In genomic region chr16:2799852-2800226, GRCh38 we compare ENCODE assay signal across 19 cellular contexts. TPM values are rescaled to one million over a fixed set of nuclear protein-coding genes. Genes with fewer than 3 reads are reported as not detected.
A peak's percentile ranks its signal among the peaks of the same experiment; 100 is the strongest.
DNase-seq lines count a peak whose midpoint lies in the region; ATAC-seq, FAIRE-seq and TF ChIP-seq lines count a peak whose summit lies in the region.
"Had no signal": no experiment of that assay in that cellular context is flagged by ENCODE, and none has a peak within 500 bp of the region (broad histone marks: within the 10 kb centered on the region; RNA-seq: fewer than 3 reads in every experiment).

No MANE protein-coding gene starts in this region.

- intact Hi-C loops in K562 (cut with micrococcal nuclease): no loop called here
- intact Hi-C loops in lower lobe of right lung (cut with DNase I): no loop called here
- intact Hi-C loops in esophagus squamous epithelium (cut with DNase I): no loop called here

- H3K27me3 ChIP-seq in K562 (ENCODE audit: control insufficient read depth in 2 of 2, insufficient read depth in 2 of 2, low read length in 2 of 2) (peaks cover 2 to 10% of the 10 kb centered on the region in 2 experiments; a peak in 4 of 5 replicates), lower lobe of right lung (ENCODE audit: low read depth) (peaks cover 12% of the 10 kb centered on the region), esophagus squamous epithelium (peaks cover 0 to 37% (median 0%) of the 10 kb centered on the region in 4 donors)
- H3K27me3 ChIP-seq: body of pancreas had no signal

- peak overlapping the region in 1 of 2 experiments; percentile 23; a peak in 1 of 4 replicates for H3K9ac ChIP-seq in K562 (ENCODE audit: insufficient read depth in 1 of 2, low read depth in 2 of 2, low read length in 2 of 2)

- TF ChIP-seq POLR2A in K562 (conservative IDR thresholded peaks at IDR 0.05): no peak
- no peak for TF ChIP-seq POLR2A in esophagus squamous epithelium (IDR thresholded peaks at IDR 0.05)

- 4% methylated on average over 2 of the region's 2 CpGs for WGBS in K562 (ENCODE audit: insufficient coverage, low coverage, missing lambda C conversion rate)
- 58% methylated on average over 2 of the region's 2 CpGs; no CpG with 5 or more reads in 1 of the 2 donors for WGBS in esophagus squamous epithelium, 2 donors

- H3K9me1 ChIP-seq in K562 (ENCODE audit: control insufficient read depth, insufficient read depth, low read length): no peaks in the 10 kb centered on the region

- no peak overlapping the region for H2AFZ ChIP-seq in K562 (ENCODE audit: low read depth, low read length)

- ATAC-seq in K562: no peak; the same call in 2 of the 3 replicates
- peak; percentile 94 to 96 for ATAC-seq in lower lobe of right lung
- ATAC-seq: body of pancreas had no signal

- no TSS peak for BruUV-seq in K562 (replicated peaks; lab: Mats Ljungman, UMichigan)

- H3K36me3 ChIP-seq in HEK293 (ENCODE audit: control insufficient read depth in 2 of 2, insufficient read depth in 1 of 2, low read length in 2 of 2) (no peaks in the 10 kb centered on the region), K562 (ENCODE audit: control insufficient read depth, insufficient read depth, low read length) (no peaks in the 10 kb centered on the region), lower lobe of right lung (no peaks in the 10 kb centered on the region), esophagus squamous epithelium (no peaks in the 10 kb centered on the region)

- in situ Hi-C loops in K562 (cut with MboI): no loop called here

- no peak for FAIRE-seq in K562 (lab: Jason Lieb, UNC)
- FAIRE-seq: H54 had no signal

- H3K27ac ChIP-seq in HEK293 (ENCODE audit: extremely low read depth, low read depth, low read length) (no peak overlapping the region), K562 (ENCODE audit: extremely low read depth, low read depth, low read length) (no peak overlapping the region), lower lobe of right lung (peak overlapping the region; percentile 64), esophagus squamous epithelium (no peak overlapping the region)
- H3K27ac ChIP-seq: body of pancreas had no signal

- TF ChIP-seq CTCF in AG10803 (conservative IDR thresholded peaks at IDR 0.05; ENCODE audit: low read length): no peak
- TF ChIP-seq CTCF in HEK293 (tag by site-specific recombination; IDR thresholded peaks at IDR 0.05): no peak
- TF ChIP-seq CTCF in K562 (IDR thresholded peaks at IDR 0.05 in 2 of 3, conservative IDR thresholded peaks at IDR 0.05 in 1 of 3; ENCODE audit: insufficient read depth in 2 of 3, low read depth in 1 of 3, low read length in 3 of 3): no peak
- no peak for TF ChIP-seq CTCF in lower lobe of right lung (IDR thresholded peaks at IDR 0.05)
- no peak for TF ChIP-seq CTCF in esophagus squamous epithelium (IDR thresholded peaks at IDR 0.05)

- no peak for TF ChIP-seq EP300 in K562 (IDR thresholded peaks at IDR 0.05; ENCODE audit: low read length)

- CTCF ChIA-PET in HEK293 (lab: Yijun Ruan, JAX) (interaction anchor here (1.5 kb wide), 1 partner anchor 39 kb away, joined by 6 read pairs; no protein-coding TSS in a partner anchor), K562 (lab: Yijun Ruan, JAX; ENCODE audit: low intra/inter-chr PET ratio) (no interaction called here)

- H3K4me1 ChIP-seq in HEK293 (ENCODE audit: control insufficient read depth, insufficient read depth, low read length) (peaks cover 8% of the 10 kb centered on the region), K562 (replicated peaks in 1 of 2; ENCODE audit: control insufficient read depth in 2 of 2, insufficient read depth in 2 of 2, low read length in 2 of 2) (peaks cover 13 to 14% of the 10 kb centered on the region in 2 experiments), lower lobe of right lung (no peaks in the 10 kb centered on the region), esophagus squamous epithelium (peaks cover 0 to 1% (median 0%) of the 10 kb centered on the region in 3 donors)

- H3K4me3 ChIP-seq in AG10803 (ENCODE audit: low read length) (no peak overlapping the region), HEK293 (ENCODE audit: low read depth, low read length) (no peak overlapping the region), K562 (no peak overlapping the region), lower lobe of right lung (no peak overlapping the region), esophagus squamous epithelium (no peak overlapping the region)
- H3K4me3 ChIP-seq: body of pancreas had no signal

- DNase-seq in AG10803 (ENCODE audit: low read depth): peak; percentile 35
- DNase-seq in K562 (ENCODE audit: extremely low read depth in 1 of 4, low spot score in 3 of 4): no peak
- peak; percentile 65 for DNase-seq in lower lobe of right lung
- no peak for DNase-seq in SKM-1 (lab: John Stamatoyannopoulos, UW; ENCODE audit: unreplicated experiment)
- DNase-seq in stimulated activated CD4-positive, alpha-beta T cell treated with anti-CD3 and anti-CD28 coated beads, Interleukin-2, amount 100 ng/mL, for 48 hours: no peak
- DNase-seq in esophagus squamous epithelium (lab: John Stamatoyannopoulos, UW): no peak
- DNase-seq in activated CD4-positive, alpha-beta T cell treated with anti-CD3 and anti-CD28 coated beads, Interleukin-2, amount 50 U/mL, for 4 hours: no peak
- DNase-seq: activated CD4-positive, alpha-beta memory T cell treated with anti-CD3 and anti-CD28 coated beads for 36 hours; activated gamma-delta T cell; GF-D8; hypothalamus; midbrain; NCI-H187 treated with DMSO at 0.1 percent for 48 hours had no signal

- no peak overlapping the region for H3K4me2 ChIP-seq in K562 (ENCODE audit: insufficient read depth, low read length)

- TF ChIP-seq RAD21 in K562 (CRISPR knock-in tag; conservative IDR thresholded peaks at IDR 0.05 in 1 of 2, IDR thresholded peaks at IDR 0.05 in 1 of 2): no peak

- no peaks in the 10 kb centered on the region for H4K20me1 ChIP-seq in K562 (replicated peaks; ENCODE audit: control insufficient read depth, insufficient read depth, low read length)

- POLR2A ChIA-PET in HEK293 (lab: Yijun Ruan, JAX): interaction anchor here (0.7 kb wide), 1 partner anchor 32 kb away, joined by 3 read pairs; no protein-coding TSS in a partner anchor
- POLR2A ChIA-PET in K562 (lab: Yijun Ruan, JAX): interaction anchor here (0.5 kb wide), 1 partner anchor 41 kb away, joined by 3 read pairs; no protein-coding TSS in a partner anchor

- no peaks in the 10 kb centered on the region for H3K9me3 ChIP-seq in HEK293 (ENCODE audit: control insufficient read depth, insufficient read depth, low read depth, low read length)
- peaks cover 4% of the 10 kb centered on the region; the same call in 1 of the 2 replicates for H3K9me3 ChIP-seq in K562 (replicated peaks; ENCODE audit: control insufficient read depth, insufficient read depth, low read depth, low read length)
- H3K9me3 ChIP-seq in lower lobe of right lung: peaks cover 11% of the 10 kb centered on the region
- peaks cover 0 to 14% (median 14%) of the 10 kb centered on the region in 3 donors for H3K9me3 ChIP-seq in esophagus squamous epithelium
- H3K9me3 ChIP-seq: body of pancreas had no signal

- H3K79me2 ChIP-seq in K562 (ENCODE audit: control insufficient read depth, insufficient read depth, low read length): no peaks in the 10 kb centered on the region

RNA-seq across cellular contexts. Expression of gene PRSS41, which starts 1.6 kb away (rescaled TPM):
- total RNA-seq in K562 (2011; cell fraction: chromatin; rRNA removed; ENCODE audit: low replicate concordance): not detected in 2 replicates
- not detected in 2 replicates for total RNA-seq in K562 (2011; cell fraction: nucleolus; rRNA removed)
- total RNA-seq in K562 (2011; cell fraction: nucleoplasm; rRNA removed): not detected in 2 replicates
- total RNA-seq in K562 (2014; rRNA removed) (not detected in 2 replicates), K562 (2014; rRNA removed; fragmentation: Illumina TruSeq; extraction: Trizol) (not detected in 2 replicates), K562 (2015; rRNA removed; fragmentation: Illumina TruSeq; extraction: Trizol) (not detected in 2 replicates), K562 (2021) (not detected in 2 replicates), lower lobe of right lung (not detected), esophagus squamous epithelium (not detected)
- polyA plus RNA-seq in K562 (2011; rRNA removed) (not detected in 2 replicates), K562 (2014; fragmentation: Illumina TruSeq; extraction: Trizol) (not detected in 2 replicates), K562 (2014; fragmentation: Nextera tagmentation; extraction: Ambion mirVana) (not detected), K562 (2014; rRNA removed) (not detected in 2 replicates)
- not detected in 2 replicates for polyA plus RNA-seq in K562 (2011; cell fraction: cytosol; rRNA removed)
- not detected in 2 replicates for polyA plus RNA-seq in K562 (2011; cell fraction: nucleus; rRNA removed)
- polyA plus RNA-seq in K562 (2012): not detected in 2 replicates
- 0.18 TPM in 1 of 2 replicates, not detected in the other for polyA minus RNA-seq in K562 (2011; rRNA and poly(A)+ RNA removed)
- not detected in 2 replicates for polyA minus RNA-seq in K562 (2011; cell fraction: cytosol; rRNA and poly(A)+ RNA removed)
- not detected in 2 replicates for polyA minus RNA-seq in K562 (2011; cell fraction: nucleus; rRNA and poly(A)+ RNA removed)
- total RNA-seq: activated CD4-positive, alpha-beta memory T cell treated with anti-CD3 and anti-CD28 coated beads for 36 hours; body of pancreas; OCI-LY7; pulmonary artery endothelial cell had no signal
- polyA plus RNA-seq: BJ had no signal

RNA-seq across cellular contexts. Expression of gene PRSS33, which starts 12.5 kb away (rescaled TPM):
- not detected in 2 replicates for total RNA-seq in K562 (2011; cell fraction: chromatin; rRNA removed; ENCODE audit: low replicate concordance)
- not detected in 2 replicates for total RNA-seq in K562 (2011; cell fraction: nucleolus; rRNA removed)
- not detected in 2 replicates for total RNA-seq in K562 (2011; cell fraction: nucleoplasm; rRNA removed)
- total RNA-seq in K562 (2014; rRNA removed): not detected in 2 replicates
- total RNA-seq in K562 (2014; rRNA removed; fragmentation: Illumina TruSeq; extraction: Trizol): not detected in 2 replicates
- total RNA-seq in K562 (2015; rRNA removed; fragmentation: Illumina TruSeq; extraction: Trizol): not detected in 2 replicates
- not detected in 2 replicates for total RNA-seq in K562 (2021)
- polyA plus RNA-seq in K562 (2011; rRNA removed): not detected in 2 replicates
- not detected in 2 replicates for polyA plus RNA-seq in K562 (2011; cell fraction: cytosol; rRNA removed)
- not detected in 2 replicates for polyA plus RNA-seq in K562 (2011; cell fraction: nucleus; rRNA removed)
- polyA plus RNA-seq in K562 (2012): 0.06 TPM in 1 of 2 replicates, not detected in the other
- not detected in 2 replicates for polyA plus RNA-seq in K562 (2014; fragmentation: Illumina TruSeq; extraction: Trizol)
- polyA plus RNA-seq in K562 (2014; fragmentation: Nextera tagmentation; extraction: Ambion mirVana): not detected
- polyA plus RNA-seq in K562 (2014; rRNA removed): not detected in 2 replicates
- not detected in 2 replicates for polyA minus RNA-seq in K562 (2011; rRNA and poly(A)+ RNA removed)
- not detected in 2 replicates for polyA minus RNA-seq in K562 (2011; cell fraction: cytosol; rRNA and poly(A)+ RNA removed)
- polyA minus RNA-seq in K562 (2011; cell fraction: nucleus; rRNA and poly(A)+ RNA removed): not detected in 2 replicates
- not detected for total RNA-seq in lower lobe of right lung
- total RNA-seq in esophagus squamous epithelium: not detected
- total RNA-seq: activated CD4-positive, alpha-beta memory T cell treated with anti-CD3 and anti-CD28 coated beads for 36 hours; body of pancreas; OCI-LY7; pulmonary artery endothelial cell had no signal
- polyA plus RNA-seq: BJ had no signal

RNA-seq across cellular contexts. Expression of gene PRSS21, which starts 17.2 kb away (rescaled TPM):
- 205 and 513 TPM in 2 replicates for total RNA-seq in K562 (2011; cell fraction: chromatin; rRNA removed; ENCODE audit: low replicate concordance)
- total RNA-seq in K562 (2011; cell fraction: nucleolus; rRNA removed): 438 and 448 TPM in 2 replicates
- total RNA-seq in K562 (2011; cell fraction: nucleoplasm; rRNA removed): 292 and 307 TPM in 2 replicates
- total RNA-seq in K562 (2014; rRNA removed) (61.3 and 77.8 TPM in 2 replicates), K562 (2014; rRNA removed; fragmentation: Illumina TruSeq; extraction: Trizol) (41.5 and 43.6 TPM in 2 replicates), K562 (2015; rRNA removed; fragmentation: Illumina TruSeq; extraction: Trizol) (41.7 and 43.7 TPM in 2 replicates), K562 (2021) (113 and 121 TPM in 2 replicates), lower lobe of right lung (26.5 TPM), esophagus squamous epithelium (1 to 10 TPM in 1 of 4 donors, not detected in 3; 1.5 TPM)
- polyA plus RNA-seq in K562 (2011; rRNA removed) (112 and 157 TPM in 2 replicates), K562 (2014; fragmentation: Illumina TruSeq; extraction: Trizol) (76.1 and 104 TPM in 2 replicates), K562 (2014; fragmentation: Nextera tagmentation; extraction: Ambion mirVana) (10 to 100 TPM; 12.1 to 21.0 TPM), K562 (2014; rRNA removed) (106 and 107 TPM in 2 replicates)
- 149 and 221 TPM in 2 replicates for polyA plus RNA-seq in K562 (2011; cell fraction: cytosol; rRNA removed)
- polyA plus RNA-seq in K562 (2011; cell fraction: nucleus; rRNA removed): 780 and 951 TPM in 2 replicates
- polyA plus RNA-seq in K562 (2012): 109 and 148 TPM in 2 replicates
- polyA minus RNA-seq in K562 (2011; rRNA and poly(A)+ RNA removed): 23.0 and 37.7 TPM in 2 replicates
- polyA minus RNA-seq in K562 (2011; cell fraction: cytosol; rRNA and poly(A)+ RNA removed): 26.8 and 31.8 TPM in 2 replicates
- 53.4 and 78.8 TPM in 2 replicates for polyA minus RNA-seq in K562 (2011; cell fraction: nucleus; rRNA and poly(A)+ RNA removed)

RNA-seq across cellular contexts. Expression of gene ELOB, which starts 22.8 kb away (rescaled TPM):
- 7.2 and 24.7 TPM in 2 replicates for total RNA-seq in K562 (2011; cell fraction: chromatin; rRNA removed; ENCODE audit: low replicate concordance)
- 37.5 and 47.0 TPM in 2 replicates for total RNA-seq in K562 (2011; cell fraction: nucleolus; rRNA removed)
- total RNA-seq in K562 (2011; cell fraction: nucleoplasm; rRNA removed): 31.9 and 34.9 TPM in 2 replicates
- total RNA-seq in K562 (2014; rRNA removed): 285 and 395 TPM in 2 replicates
- total RNA-seq in K562 (2014; rRNA removed; fragmentation: Illumina TruSeq; extraction: Trizol): 29.4 and 63.2 TPM in 2 replicates
- total RNA-seq in K562 (2015; rRNA removed; fragmentation: Illumina TruSeq; extraction: Trizol): 219 and 223 TPM in 2 replicates
- 237 and 268 TPM in 2 replicates for total RNA-seq in K562 (2021)
- 206 and 220 TPM in 2 replicates for polyA plus RNA-seq in K562 (2011; rRNA removed)
- polyA plus RNA-seq in K562 (2011; cell fraction: cytosol; rRNA removed): 693 and 1,390 TPM in 2 replicates
- polyA plus RNA-seq in K562 (2011; cell fraction: nucleus; rRNA removed): 132 and 211 TPM in 2 replicates
- 297 and 487 TPM in 2 replicates for polyA plus RNA-seq in K562 (2012)
- polyA plus RNA-seq in K562 (2014; fragmentation: Illumina TruSeq; extraction: Trizol): 180 and 344 TPM in 2 replicates
- 100 to 1,000 TPM; 764 to 791 TPM for polyA plus RNA-seq in K562 (2014; fragmentation: Nextera tagmentation; extraction: Ambion mirVana)
- 298 and 313 TPM in 2 replicates for polyA plus RNA-seq in K562 (2014; rRNA removed)
- 34.5 and 73.6 TPM in 2 replicates for polyA minus RNA-seq in K562 (2011; rRNA and poly(A)+ RNA removed)
- 64.8 and 95.8 TPM in 2 replicates for polyA minus RNA-seq in K562 (2011; cell fraction: cytosol; rRNA and poly(A)+ RNA removed)
- 15.5 and 22.3 TPM in 2 replicates for polyA minus RNA-seq in K562 (2011; cell fraction: nucleus; rRNA and poly(A)+ RNA removed)
- total RNA-seq in lower lobe of right lung: 196 TPM
- 100 to 1,000 TPM; 186 to 446 (median 288) TPM for total RNA-seq in esophagus squamous epithelium

RNA-seq across cellular contexts. Expression of gene ZG16B, which starts 30.3 kb away (rescaled TPM):
- 1.4 TPM in 1 of 2 replicates, not detected in the other for total RNA-seq in K562 (2011; cell fraction: chromatin; rRNA removed; ENCODE audit: low replicate concordance)
- total RNA-seq in K562 (2011; cell fraction: nucleolus; rRNA removed): 0.83 TPM in 1 of 2 replicates, not detected in the other
- total RNA-seq in K562 (2011; cell fraction: nucleoplasm; rRNA removed): not detected in 2 replicates
- total RNA-seq in K562 (2014; rRNA removed) (0.24 TPM in 1 of 2 replicates, not detected in the other), K562 (2014; rRNA removed; fragmentation: Illumina TruSeq; extraction: Trizol) (not detected in 2 replicates), K562 (2015; rRNA removed; fragmentation: Illumina TruSeq; extraction: Trizol) (0.25 TPM in 1 of 2 replicates, not detected in the other), K562 (2021) (0.35 and 0.40 TPM in 2 replicates), lower lobe of right lung (4.5 TPM), esophagus squamous epithelium (10 to 100 TPM in 1 of 4 donors, under 1 TPM in 2, not detected in 1; 0.34 to 38.5 (median 0.44) TPM)
- polyA plus RNA-seq in K562 (2011; rRNA removed) (0.43 and 0.58 TPM in 2 replicates), K562 (2014; fragmentation: Illumina TruSeq; extraction: Trizol) (0.40 TPM in 1 of 2 replicates, not detected in the other), K562 (2014; fragmentation: Nextera tagmentation; extraction: Ambion mirVana) (not detected), K562 (2014; rRNA removed) (0.33 and 0.49 TPM in 2 replicates)
- 0.40 and 0.46 TPM in 2 replicates for polyA plus RNA-seq in K562 (2011; cell fraction: cytosol; rRNA removed)
- 1.2 and 1.5 TPM in 2 replicates for polyA plus RNA-seq in K562 (2011; cell fraction: nucleus; rRNA removed)
- polyA plus RNA-seq in K562 (2012): 0.87 and 2.6 TPM in 2 replicates
- polyA minus RNA-seq in K562 (2011; rRNA and poly(A)+ RNA removed): 0.45 TPM in 1 of 2 replicates, not detected in the other
- not detected in 2 replicates for polyA minus RNA-seq in K562 (2011; cell fraction: cytosol; rRNA and poly(A)+ RNA removed)
- 0.56 and 0.67 TPM in 2 replicates for polyA minus RNA-seq in K562 (2011; cell fraction: nucleus; rRNA and poly(A)+ RNA removed)
- total RNA-seq: body of pancreas had no signal

Comparison
In these comparisons a context has a peak if more than half of its experiments do, and no peak if none do; other contexts are left out.
1. DNase-seq: peak in AG10803 (single experiment) and lower lobe of right lung (single experiment); none in K562 (0 of 4), SKM-1 (single experiment), stimulated activated CD4-positive, alpha-beta T cell treated with anti-CD3 and anti-CD28 coated beads, Interleukin-2, amount 100 ng/mL, for 48 hours (0 of 2), esophagus squamous epithelium (single experiment) and activated CD4-positive, alpha-beta T cell treated with anti-CD3 and anti-CD28 coated beads, Interleukin-2, amount 50 U/mL, for 4 hours (0 of 2).
2. RNA of gene PRSS21, which starts 17.2 kb away (total RNA-seq): 41.5 to 513 TPM in K562 and 26.5 TPM in lower lobe of right lung (single experiment); 1.5 TPM in esophagus squamous epithelium; every median in the first group is over 10 times any median in the second.